ENCODE assay signal across 1 cellular context in genomic region chr22:41501209-41501608, GRCh38.
TF ChIP-seq lines count a peak whose summit lies in the region.

No MANE protein-coding gene starts in this region.

TF ChIP-seq in H1, 55 proteins besides CTCF, POLR2A, EP300 and RAD21:
- no peak for TF ChIP-seq JUND (IDR thresholded peaks at IDR 0.05; ENCODE audit: low read length)
- TF ChIP-seq YY1 (IDR thresholded peaks at IDR 0.05; ENCODE audit: low read depth, low read length) = peak; percentile 88
